ENCODE assay signal across 1 cellular context in the genomic region with DNA sequence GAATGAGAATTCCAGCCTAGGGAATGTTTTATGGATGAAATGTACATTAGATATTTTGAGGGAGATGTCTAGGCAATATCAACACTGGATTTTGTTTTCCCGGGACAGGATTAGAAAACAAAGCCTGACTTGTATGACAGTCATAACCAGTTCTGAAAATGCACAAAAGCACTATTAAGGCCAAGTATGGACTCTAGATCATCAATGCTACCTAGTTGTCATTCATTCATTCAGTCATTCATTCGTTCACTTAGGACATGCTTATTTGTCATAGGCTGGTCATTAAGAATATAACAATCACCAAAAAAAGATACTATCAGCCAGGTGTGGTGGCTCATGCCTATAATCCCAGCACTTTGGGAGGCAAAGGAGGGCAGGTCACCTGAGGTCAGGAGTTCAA.
A peak's percentile ranks its signal among the peaks of the same experiment; 100 is the strongest.
TF ChIP-seq lines count a peak whose summit lies in the region.

No MANE protein-coding gene starts in this region.

TF ChIP-seq in GM12878, 131 proteins besides CTCF, POLR2A, EP300 and RAD21 (continued from another document):
- TF ChIP-seq, protein P1, sequence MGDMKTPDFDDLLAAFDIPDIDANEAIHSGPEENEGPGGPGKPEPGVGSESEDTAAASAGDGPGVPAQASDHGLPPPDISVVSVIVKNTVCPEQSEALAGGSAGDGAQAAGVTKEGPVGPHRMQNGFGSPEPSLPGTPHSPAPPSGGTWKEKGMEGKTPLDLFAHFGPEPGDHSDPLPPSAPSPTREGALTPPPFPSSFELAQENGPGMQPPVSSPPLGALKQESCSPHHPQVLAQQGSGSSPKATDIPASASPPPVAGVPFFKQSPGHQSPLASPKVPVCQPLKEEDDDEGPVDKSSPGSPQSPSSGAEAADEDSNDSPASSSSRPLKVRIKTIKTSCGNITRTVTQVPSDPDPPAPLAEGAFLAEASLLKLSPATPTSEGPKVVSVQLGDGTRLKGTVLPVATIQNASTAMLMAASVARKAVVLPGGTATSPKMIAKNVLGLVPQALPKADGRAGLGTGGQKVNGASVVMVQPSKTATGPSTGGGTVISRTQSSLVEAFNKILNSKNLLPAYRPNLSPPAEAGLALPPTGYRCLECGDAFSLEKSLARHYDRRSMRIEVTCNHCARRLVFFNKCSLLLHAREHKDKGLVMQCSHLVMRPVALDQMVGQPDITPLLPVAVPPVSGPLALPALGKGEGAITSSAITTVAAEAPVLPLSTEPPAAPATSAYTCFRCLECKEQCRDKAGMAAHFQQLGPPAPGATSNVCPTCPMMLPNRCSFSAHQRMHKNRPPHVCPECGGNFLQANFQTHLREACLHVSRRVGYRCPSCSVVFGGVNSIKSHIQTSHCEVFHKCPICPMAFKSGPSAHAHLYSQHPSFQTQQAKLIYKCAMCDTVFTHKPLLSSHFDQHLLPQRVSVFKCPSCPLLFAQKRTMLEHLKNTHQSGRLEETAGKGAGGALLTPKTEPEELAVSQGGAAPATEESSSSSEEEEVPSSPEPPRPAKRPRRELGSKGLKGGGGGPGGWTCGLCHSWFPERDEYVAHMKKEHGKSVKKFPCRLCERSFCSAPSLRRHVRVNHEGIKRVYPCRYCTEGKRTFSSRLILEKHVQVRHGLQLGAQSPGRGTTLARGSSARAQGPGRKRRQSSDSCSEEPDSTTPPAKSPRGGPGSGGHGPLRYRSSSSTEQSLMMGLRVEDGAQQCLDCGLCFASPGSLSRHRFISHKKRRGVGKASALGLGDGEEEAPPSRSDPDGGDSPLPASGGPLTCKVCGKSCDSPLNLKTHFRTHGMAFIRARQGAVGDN (IDR thresholded peaks at IDR 0.05), result 0 out of 2 replicates have a peak, but pooled peaks have one; percentile 24
- TF ChIP-seq YBX1 (IDR thresholded peaks at IDR 0.05) (no peak), ZNF24 (IDR thresholded peaks at IDR 0.05) (peak; percentile 93), MEF2A (IDR thresholded peaks at IDR 0.05; ENCODE audit: insufficient read depth, low read depth, low read length) (no peak), ESRRA (IDR thresholded peaks at IDR 0.05; ENCODE audit: low read length) (no peak), BACH1 (IDR thresholded peaks at IDR 0.05; ENCODE audit: borderline replicate concordance) (no peak), NR2C1 (IDR thresholded peaks at IDR 0.05) (no peak), KLF5 (IDR thresholded peaks at IDR 0.05; ENCODE audit: partially characterized antibody) (no peak)
- TF ChIP-seq, protein P2, sequence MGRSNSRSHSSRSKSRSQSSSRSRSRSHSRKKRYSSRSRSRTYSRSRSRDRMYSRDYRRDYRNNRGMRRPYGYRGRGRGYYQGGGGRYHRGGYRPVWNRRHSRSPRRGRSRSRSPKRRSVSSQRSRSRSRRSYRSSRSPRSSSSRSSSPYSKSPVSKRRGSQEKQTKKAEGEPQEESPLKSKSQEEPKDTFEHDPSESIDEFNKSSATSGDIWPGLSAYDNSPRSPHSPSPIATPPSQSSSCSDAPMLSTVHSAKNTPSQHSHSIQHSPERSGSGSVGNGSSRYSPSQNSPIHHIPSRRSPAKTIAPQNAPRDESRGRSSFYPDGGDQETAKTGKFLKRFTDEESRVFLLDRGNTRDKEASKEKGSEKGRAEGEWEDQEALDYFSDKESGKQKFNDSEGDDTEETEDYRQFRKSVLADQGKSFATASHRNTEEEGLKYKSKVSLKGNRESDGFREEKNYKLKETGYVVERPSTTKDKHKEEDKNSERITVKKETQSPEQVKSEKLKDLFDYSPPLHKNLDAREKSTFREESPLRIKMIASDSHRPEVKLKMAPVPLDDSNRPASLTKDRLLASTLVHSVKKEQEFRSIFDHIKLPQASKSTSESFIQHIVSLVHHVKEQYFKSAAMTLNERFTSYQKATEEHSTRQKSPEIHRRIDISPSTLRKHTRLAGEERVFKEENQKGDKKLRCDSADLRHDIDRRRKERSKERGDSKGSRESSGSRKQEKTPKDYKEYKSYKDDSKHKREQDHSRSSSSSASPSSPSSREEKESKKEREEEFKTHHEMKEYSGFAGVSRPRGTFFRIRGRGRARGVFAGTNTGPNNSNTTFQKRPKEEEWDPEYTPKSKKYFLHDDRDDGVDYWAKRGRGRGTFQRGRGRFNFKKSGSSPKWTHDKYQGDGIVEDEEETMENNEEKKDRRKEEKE (IDR thresholded peaks at IDR 0.05), result no peak
TF ChIP-seq in GM12878: peak in this region for 2.
